8 cellular contexts compared by ENCODE assay signal in the genomic region with DNA sequence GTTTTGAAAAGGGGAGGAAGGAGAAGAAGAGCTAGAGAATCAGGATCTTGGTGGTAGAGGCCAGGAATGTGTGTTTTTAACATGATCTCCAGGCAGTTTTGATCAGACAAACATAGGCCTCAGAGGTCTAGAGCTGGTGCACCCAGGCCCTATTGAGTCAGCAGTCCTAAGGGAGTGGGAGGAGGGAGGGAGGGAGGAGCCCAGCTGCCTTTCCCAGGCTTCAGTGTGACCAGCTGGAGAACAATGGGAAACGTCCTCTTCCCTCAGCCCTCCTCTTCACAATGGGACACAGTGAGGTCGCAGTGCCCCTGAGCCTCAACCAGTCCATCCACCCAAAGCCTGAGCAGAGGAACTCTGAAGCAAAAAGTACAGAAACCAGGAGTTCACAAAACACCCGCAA. TPM values are rescaled to one million over a fixed set of nuclear protein-coding genes. Genes with fewer than 3 reads are reported as not detected.
A peak's percentile ranks its signal among the peaks of the same experiment; 100 is the strongest.
DNase-seq lines count a peak whose midpoint lies in the region; ATAC-seq and TF ChIP-seq lines count a peak whose summit lies in the region.

No MANE protein-coding gene starts in this region.

- ATAC-seq in gastrocnemius medialis (no peak), HG03521 (IDR thresholded peaks at IDR 0.05; ENCODE audit: unreplicated experiment) (no peak), HG03135 (IDR thresholded peaks at IDR 0.05; ENCODE audit: unreplicated experiment) (no peak), GM19452 (IDR thresholded peaks at IDR 0.05; ENCODE audit: unreplicated experiment) (no peak)

- H3K36me3 ChIP-seq in HEK293 (ENCODE audit: control insufficient read depth in 2 of 2, insufficient read depth in 1 of 2, low read length in 2 of 2): no peaks in the 10 kb centered on the region
- no peaks in the 10 kb centered on the region for H3K36me3 ChIP-seq in gastrocnemius medialis

- no peak for TF ChIP-seq POLR2A in gastrocnemius medialis (IDR thresholded peaks at IDR 0.05)

- in situ Hi-C loops in gastrocnemius medialis (cut with MboI; ENCODE audit: low sequenced_read_pairs in 4 of 4): no loop called here

- H3K9me3 ChIP-seq in HEK293 (ENCODE audit: control insufficient read depth, insufficient read depth, low read depth, low read length) (no peaks in the 10 kb centered on the region), gastrocnemius medialis (no peaks in the 10 kb centered on the region)

- H3K4me3 ChIP-seq in HEK293 (ENCODE audit: low read depth, low read length) (no peak overlapping the region), gastrocnemius medialis (no peak overlapping the region)

- POLR2A ChIA-PET in HEK293 (lab: Yijun Ruan, JAX): interaction anchor here (0.6 to 1.1 kb wide), 2 partner anchors 21 to 51 kb away, joined by 3 to 4 read pairs; no protein-coding TSS in a partner anchor

- intact Hi-C loops in gastrocnemius medialis (cut with DNase I; ENCODE audit: low total_unique reads): loop anchor here (2.0 to 5.0 kb wide), 3 partner anchors 42 to 64 kb away; no protein-coding TSS in a partner anchor

- H3K4me1 ChIP-seq in HEK293 (ENCODE audit: control insufficient read depth, insufficient read depth, low read length) (no peaks in the 10 kb centered on the region), gastrocnemius medialis (peaks cover 20 to 24% of the 10 kb centered on the region in 2 donors)

- DNase-seq in amniotic epithelial cell (ENCODE audit: low read depth): peak; percentile 56
- peak; percentile 68 for DNase-seq in hepatic stellate cell (ENCODE audit: low spot score)
- DNase-seq in gastrocnemius medialis: peak in 1 of 2 donors; percentile 24
- no peak for DNase-seq in NCI-H1048 (lab: John Stamatoyannopoulos, UW)

- no peaks in the 10 kb centered on the region for H3K27me3 ChIP-seq in gastrocnemius medialis

- no peak overlapping the region for H3K27ac ChIP-seq in HEK293 (ENCODE audit: extremely low read depth, low read depth, low read length)
- H3K27ac ChIP-seq in gastrocnemius medialis: peak overlapping the region; percentile 87 to 93 (median 90)

- CTCF ChIA-PET in HEK293 (lab: Yijun Ruan, JAX): interaction anchor here (0.6 to 2.2 kb wide), 4 partner anchors 9 to 45 kb away, joined by 3 to 10 read pairs (median 3); a partner anchor contains a TSS

- TF ChIP-seq CTCF in HEK293 (tag by site-specific recombination; IDR thresholded peaks at IDR 0.05) (no peak), gastrocnemius medialis (IDR thresholded peaks at IDR 0.05 in 4 of 5, conservative IDR thresholded peaks at IDR 0.05 in 1 of 5) (no peak)

TF ChIP-seq in HEK293, 187 proteins besides CTCF, POLR2A, EP300 and RAD21:
- TF ChIP-seq ZNF157 (tag by site-specific recombination; IDR thresholded peaks at IDR 0.05) (no peak), EGR2 (tag by site-specific recombination; IDR thresholded peaks at IDR 0.05; ENCODE audit: low read depth) (peak; percentile 57), ZNF169 (tag by site-specific recombination; IDR thresholded peaks at IDR 0.05) (no peak), ZNF335 (tag by site-specific recombination; conservative IDR thresholded peaks at IDR 0.05) (0 out of 2 replicates have a peak, but pooled peaks have one; percentile 5), ZNF548 (tag by site-specific recombination; IDR thresholded peaks at IDR 0.05) (no peak), ZNF701 (tag by site-specific recombination; IDR thresholded peaks at IDR 0.05) (no peak), SP2 (tag by site-specific recombination; IDR thresholded peaks at IDR 0.05) (no peak), ZNF585B (tag by site-specific recombination; IDR thresholded peaks at IDR 0.05) (no peak), ZNF274 (IDR thresholded peaks at IDR 0.05; ENCODE audit: low read length) (no peak), ZNF274 (tag by site-specific recombination; IDR thresholded peaks at IDR 0.05; ENCODE audit: borderline replicate concordance) (no peak), ZNF510 (tag by site-specific recombination; IDR thresholded peaks at IDR 0.05; ENCODE audit: insufficient replicate concordance) (no peak), ZBTB20 (tag by site-specific recombination; IDR thresholded peaks at IDR 0.05) (peak; percentile 51; the same call in 1 of the 2 replicates), ZNF19 (tag by site-specific recombination; IDR thresholded peaks at IDR 0.05; ENCODE audit: low read depth) (no peak), ZFHX2 (tag by site-specific recombination; conservative IDR thresholded peaks at IDR 0.05) (peak; percentile 61; the same call in 1 of the 2 replicates), ZNF211 (tag by site-specific recombination; IDR thresholded peaks at IDR 0.05; ENCODE audit: low read depth) (no peak), ZNF530 (tag by site-specific recombination; IDR thresholded peaks at IDR 0.05; ENCODE audit: low read depth) (no peak), ZBTB8A (tag by site-specific recombination; IDR thresholded peaks at IDR 0.05) (peak; percentile 16; the same call in 1 of the 2 replicates), ZNF768 (tag by site-specific recombination; IDR thresholded peaks at IDR 0.05) (no peak), WT1 (tag by site-specific recombination; IDR thresholded peaks at IDR 0.05) (0 out of 2 replicates have a peak, but pooled peaks have one; percentile 33)
- TF ChIP-seq, protein P1, sequence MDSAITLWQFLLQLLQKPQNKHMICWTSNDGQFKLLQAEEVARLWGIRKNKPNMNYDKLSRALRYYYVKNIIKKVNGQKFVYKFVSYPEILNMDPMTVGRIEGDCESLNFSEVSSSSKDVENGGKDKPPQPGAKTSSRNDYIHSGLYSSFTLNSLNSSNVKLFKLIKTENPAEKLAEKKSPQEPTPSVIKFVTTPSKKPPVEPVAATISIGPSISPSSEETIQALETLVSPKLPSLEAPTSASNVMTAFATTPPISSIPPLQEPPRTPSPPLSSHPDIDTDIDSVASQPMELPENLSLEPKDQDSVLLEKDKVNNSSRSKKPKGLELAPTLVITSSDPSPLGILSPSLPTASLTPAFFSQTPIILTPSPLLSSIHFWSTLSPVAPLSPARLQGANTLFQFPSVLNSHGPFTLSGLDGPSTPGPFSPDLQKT (IDR thresholded peaks at IDR 0.05; ENCODE audit: borderline replicate concordance, low read depth, low read length): no peak
- TF ChIP-seq, protein P2, sequence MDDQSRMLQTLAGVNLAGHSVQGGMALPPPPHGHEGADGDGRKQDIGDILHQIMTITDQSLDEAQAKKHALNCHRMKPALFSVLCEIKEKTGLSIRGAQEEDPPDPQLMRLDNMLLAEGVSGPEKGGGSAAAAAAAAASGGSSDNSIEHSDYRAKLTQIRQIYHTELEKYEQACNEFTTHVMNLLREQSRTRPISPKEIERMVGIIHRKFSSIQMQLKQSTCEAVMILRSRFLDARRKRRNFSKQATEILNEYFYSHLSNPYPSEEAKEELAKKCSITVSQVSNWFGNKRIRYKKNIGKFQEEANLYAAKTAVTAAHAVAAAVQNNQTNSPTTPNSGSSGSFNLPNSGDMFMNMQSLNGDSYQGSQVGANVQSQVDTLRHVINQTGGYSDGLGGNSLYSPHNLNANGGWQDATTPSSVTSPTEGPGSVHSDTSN (CRISPR knock-in tag; IDR thresholded peaks at IDR 0.05): no peak
- TF ChIP-seq, protein P3, sequence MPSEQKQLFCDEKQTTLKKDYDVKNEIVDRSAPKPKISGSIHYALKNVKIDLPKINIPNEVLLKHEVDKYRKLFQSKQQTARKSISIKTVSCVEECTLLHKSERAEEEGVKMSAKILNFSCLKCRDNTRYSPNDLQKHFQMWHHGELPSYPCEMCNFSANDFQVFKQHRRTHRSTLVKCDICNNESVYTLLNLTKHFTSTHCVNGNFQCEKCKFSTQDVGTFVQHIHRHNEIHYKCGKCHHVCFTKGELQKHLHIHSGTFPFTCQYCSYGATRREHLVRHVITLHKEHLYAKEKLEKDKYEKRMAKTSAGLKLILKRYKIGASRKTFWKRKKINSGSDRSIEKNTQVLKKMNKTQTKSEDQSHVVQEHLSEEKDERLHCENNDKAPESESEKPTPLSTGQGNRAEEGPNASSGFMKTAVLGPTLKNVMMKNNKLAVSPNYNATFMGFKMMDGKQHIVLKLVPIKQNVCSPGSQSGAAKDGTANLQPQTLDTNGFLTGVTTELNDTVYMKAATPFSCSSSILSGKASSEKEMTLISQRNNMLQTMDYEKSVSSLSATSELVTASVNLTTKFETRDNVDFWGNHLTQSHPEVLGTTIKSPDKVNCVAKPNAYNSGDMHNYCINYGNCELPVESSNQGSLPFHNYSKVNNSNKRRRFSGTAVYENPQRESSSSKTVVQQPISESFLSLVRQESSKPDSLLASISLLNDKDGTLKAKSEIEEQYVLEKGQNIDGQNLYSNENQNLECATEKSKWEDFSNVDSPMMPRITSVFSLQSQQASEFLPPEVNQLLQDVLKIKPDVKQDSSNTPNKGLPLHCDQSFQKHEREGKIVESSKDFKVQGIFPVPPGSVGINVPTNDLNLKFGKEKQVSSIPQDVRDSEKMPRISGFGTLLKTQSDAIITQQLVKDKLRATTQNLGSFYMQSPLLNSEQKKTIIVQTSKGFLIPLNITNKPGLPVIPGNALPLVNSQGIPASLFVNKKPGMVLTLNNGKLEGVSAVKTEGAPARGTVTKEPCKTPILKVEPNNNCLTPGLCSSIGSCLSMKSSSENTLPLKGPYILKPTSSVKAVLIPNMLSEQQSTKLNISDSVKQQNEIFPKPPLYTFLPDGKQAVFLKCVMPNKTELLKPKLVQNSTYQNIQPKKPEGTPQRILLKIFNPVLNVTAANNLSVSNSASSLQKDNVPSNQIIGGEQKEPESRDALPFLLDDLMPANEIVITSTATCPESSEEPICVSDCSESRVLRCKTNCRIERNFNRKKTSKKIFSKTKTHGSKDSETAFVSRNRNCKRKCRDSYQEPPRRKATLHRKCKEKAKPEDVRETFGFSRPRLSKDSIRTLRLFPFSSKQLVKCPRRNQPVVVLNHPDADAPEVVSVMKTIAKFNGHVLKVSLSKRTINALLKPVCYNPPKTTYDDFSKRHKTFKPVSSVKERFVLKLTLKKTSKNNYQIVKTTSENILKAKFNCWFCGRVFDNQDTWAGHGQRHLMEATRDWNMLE (tag by site-specific recombination; conservative IDR thresholded peaks at IDR 0.05; ENCODE audit: low read depth): 0 out of 2 replicates have a peak, but pooled peaks have one; percentile 3

RNA-seq across cellular contexts. Expression of a gene that starts 37.2 kb away (rescaled TPM):
- under 1 TPM in 1 of 4 donors, not detected in 3; 0.17 TPM for total RNA-seq in gastrocnemius medialis
